Comparison of ENCODE assay signal across 11 cellular contexts in genomic region chr1:109501644-109502367, GRCh38. TPM values are rescaled to one million over a fixed set of nuclear protein-coding genes. Genes with fewer than 3 reads are reported as not detected.
A peak's percentile ranks its signal among the peaks of the same experiment; 100 is the strongest.
DNase-seq lines count a peak whose midpoint lies in the region; ATAC-seq and TF ChIP-seq lines count a peak whose summit lies in the region.
"Had no signal": no experiment of that assay in that cellular context is flagged by ENCODE, and none has a peak within 500 bp of the region (broad histone marks: within the 10 kb centered on the region; RNA-seq: fewer than 3 reads in every experiment).

No MANE protein-coding gene starts in this region.

- DNase-seq in KBM-7 (peak; percentile 44), hepatocyte (ENCODE audit: low spot score) (no peak), psoas muscle (no peak)
- DNase-seq in naive thymus-derived CD8-positive, alpha-beta T cell, result peak in 1 of 10 donors; percentile 23
- DNase-seq: Karpas-422 had no signal

- no peaks in the 10 kb centered on the region for H3K9me3 ChIP-seq in BLaER1 treated with 17β-estradiol and CSF1 and Interleukin-3, amounts not matched to agents 10 nM and 100 nM (replicated peaks in 1 of 11)
- H3K9me3 ChIP-seq in hepatocyte (ENCODE audit: low read depth) (no peaks in the 10 kb centered on the region), psoas muscle (no peaks in the 10 kb centered on the region)

- no peaks in the 10 kb centered on the region for H3K9me3 Mint-ChIP-seq in activated naive CD8-positive, alpha-beta T cell (ENCODE audit: low read depth)
- peaks cover 0 to 11% (median 0%) of the 10 kb centered on the region in 9 donors for H3K9me3 Mint-ChIP-seq in naive thymus-derived CD8-positive, alpha-beta T cell

- peak overlapping the region in 1 of 10 experiments; percentile 22; a peak in 4 of 20 replicates for H3K4me3 ChIP-seq in BLaER1 treated with 17β-estradiol and CSF1 and Interleukin-3, amounts not matched to agents 10 nM and 100 nM
- H3K4me3 ChIP-seq in hepatocyte (no peak overlapping the region), psoas muscle (no peak overlapping the region)
- H3K4me3 ChIP-seq: GM23248 had no signal

- POLR2A ChIA-PET in naive thymus-derived CD8-positive, alpha-beta T cell (lab: Charles Lee), result interaction anchor here (0.6 to 22.6 kb wide), 10 partner anchors 5 to 837 kb away, joined by 3 to 462 read pairs (median 8); partner anchors contain the start of genes AMIGO1, ATXN7L2, CYB561D1 and GNAI3

- peaks cover 96% of the 10 kb centered on the region for H3K4me1 Mint-ChIP-seq in activated naive CD8-positive, alpha-beta T cell (ENCODE audit: low read depth)
- peaks cover 38 to 93% (median 91%) of the 10 kb centered on the region in 4 donors for H3K4me1 Mint-ChIP-seq in naive thymus-derived CD8-positive, alpha-beta T cell

- no peaks in the 10 kb centered on the region for H3K27me3 Mint-ChIP-seq in activated naive CD8-positive, alpha-beta T cell
- no peaks in the 10 kb centered on the region for H3K27me3 Mint-ChIP-seq in naive thymus-derived CD8-positive, alpha-beta T cell

- H3K9me2 ChIP-seq in hepatocyte (replicated peaks; ENCODE audit: insufficient read depth), result no peaks in the 10 kb centered on the region

- intact Hi-C loops in psoas muscle (cut with DNase I), result no loop called here

- peak overlapping the region; percentile 79 for H3K27ac Mint-ChIP-seq in activated naive CD8-positive, alpha-beta T cell
- H3K27ac Mint-ChIP-seq in naive thymus-derived CD8-positive, alpha-beta T cell, result peak overlapping the region; percentile 93 to 99 (median 98)

- no peaks in the 10 kb centered on the region for H3K27me3 ChIP-seq in BLaER1 treated with 17β-estradiol and CSF1 and Interleukin-3, amounts not matched to agents 10 nM and 100 nM
- H3K27me3 ChIP-seq in hepatocyte (no peaks in the 10 kb centered on the region), psoas muscle (ENCODE audit: insufficient read depth in 3 of 3, low read length in 2 of 3) (no peaks in the 10 kb centered on the region)

- WGBS in hepatocyte (ENCODE audit: low lambda C conversion rate, missing lambda C conversion rate), result 87% methylated on average over 5 of the region's 5 CpGs
- 68 to 79% (median 72%) methylated on average over 5 of the region's 5 CpGs for WGBS in psoas muscle, 3 donors

- peaks cover 3% of the 10 kb centered on the region for H3K79me2 ChIP-seq in hepatocyte

- peak overlapping the region; percentile 81 for H3K4me3 Mint-ChIP-seq in activated naive CD8-positive, alpha-beta T cell
- H3K4me3 Mint-ChIP-seq in naive thymus-derived CD8-positive, alpha-beta T cell, result peak overlapping the region; percentile 83 to 96 (median 89)

- no peaks in the 10 kb centered on the region for H3K36me3 Mint-ChIP-seq in activated naive CD8-positive, alpha-beta T cell
- H3K36me3 Mint-ChIP-seq in naive thymus-derived CD8-positive, alpha-beta T cell, result peaks cover 0 to 30% (median 18%) of the 10 kb centered on the region in 3 donors

- peak overlapping the region; percentile 64 to 93 (median 83) for H3K4me2 ChIP-seq in BLaER1 treated with 17β-estradiol and CSF1 and Interleukin-3, amounts not matched to agents 10 nM and 100 nM
- no peak overlapping the region for H3K4me2 ChIP-seq in hepatocyte

- H2AFZ ChIP-seq in hepatocyte, result no peak overlapping the region
- H2AFZ ChIP-seq: GM23248 had no signal

- TF ChIP-seq CTCF in hepatocyte (IDR thresholded peaks at IDR 0.05; ENCODE audit: poor library complexity), result no peak
- no peak for TF ChIP-seq CTCF in psoas muscle (IDR thresholded peaks at IDR 0.05)

- in situ Hi-C loops in KBM-7 (cut with MboI; ENCODE audit: low pct_unique_long_range_greater_than_20kb, low sequenced_read_pairs), result no loop called here

- H3K9ac ChIP-seq in BLaER1 treated with 17β-estradiol and CSF1 and Interleukin-3, amounts not matched to agents 10 nM and 100 nM, result peak overlapping the region in 5 of 11 experiments; percentile 0 to 45 (median 40); a peak in 10 of 22 replicates
- H3K9ac ChIP-seq: GM23248 had no signal

- H4K20me1 ChIP-seq in BLaER1 treated with 17β-estradiol and CSF1 and Interleukin-3, amounts not matched to agents 10 nM and 100 nM, result peaks cover 7 to 54% (median 51%) of the 10 kb centered on the region in 11 experiments; a peak in 20 of 22 replicates
- H4K20me1 ChIP-seq in hepatocyte (ENCODE audit: insufficient read depth, poor library complexity, severe bottlenecking), result no peaks in the 10 kb centered on the region

- peak overlapping the region in 8 of 11 experiments; percentile 12 to 62 (median 48); a peak in 14 of 22 replicates for H3K27ac ChIP-seq in BLaER1 treated with 17β-estradiol and CSF1 and Interleukin-3, amounts not matched to agents 10 nM and 100 nM
- no peak overlapping the region for H3K27ac ChIP-seq in hepatocyte
- H3K27ac ChIP-seq in psoas muscle, result no peak overlapping the region
- H3K27ac ChIP-seq: GM23248 had no signal

- peaks cover 63 to 81% (median 72%) of the 10 kb centered on the region in 10 experiments for H3K4me1 ChIP-seq in BLaER1 treated with 17β-estradiol and CSF1 and Interleukin-3, amounts not matched to agents 10 nM and 100 nM
- H3K4me1 ChIP-seq in hepatocyte (ENCODE audit: insufficient read depth) (no peaks in the 10 kb centered on the region), psoas muscle (peaks cover 30% of the 10 kb centered on the region)

- H3K36me3 ChIP-seq in BLaER1 treated with 17β-estradiol and CSF1 and Interleukin-3, amounts not matched to agents 10 nM and 100 nM, result peaks cover 18 to 42% (median 32%) of the 10 kb centered on the region in 11 experiments
- no peaks in the 10 kb centered on the region for H3K36me3 ChIP-seq in hepatocyte (replicated peaks; ENCODE audit: insufficient read depth, low read depth)
- H3K36me3 ChIP-seq in psoas muscle (ENCODE audit: insufficient read depth in 1 of 2, low read depth in 1 of 2), result peaks cover 0 to 40% of the 10 kb centered on the region in 2 donors

- ATAC-seq in naive thymus-derived CD8-positive, alpha-beta T cell, result peak; percentile 4 to 19
- ATAC-seq in psoas muscle (no peak), GM21529 (IDR thresholded peaks at IDR 0.05; ENCODE audit: unreplicated experiment) (no peak), HG03280 (IDR thresholded peaks at IDR 0.05; ENCODE audit: unreplicated experiment) (no peak)

RNA-seq across cellular contexts. Expression of gene AMIGO1, which starts 7.7 kb away (rescaled TPM):
- total RNA-seq in naive thymus-derived CD8-positive, alpha-beta T cell, result 10 to 100 TPM; 32.8 to 33.3 TPM
- 10 to 100 TPM; 17.8 to 42.2 (median 25.4) TPM for polyA plus RNA-seq in naive thymus-derived CD8-positive, alpha-beta T cell
- 4.1 and 4.4 TPM in 2 replicates for total RNA-seq in hepatocyte
- 2.0 and 2.6 TPM in 2 replicates for polyA plus RNA-seq in hepatocyte
- 10 to 100 TPM in 3 of 4 donors, 1 to 10 TPM in 1; 8.7 to 16.6 (median 11.4) TPM for total RNA-seq in psoas muscle
- 10 to 100 TPM in 1 of 3 donors, 1 to 10 TPM in 2; 3.1 to 16.0 (median 8.0) TPM for polyA plus RNA-seq in psoas muscle

RNA-seq across cellular contexts. Expression of gene CYB561D1, which starts 7.9 kb away (rescaled TPM):
- 10 to 100 TPM; 29.5 to 33.6 TPM for total RNA-seq in naive thymus-derived CD8-positive, alpha-beta T cell
- polyA plus RNA-seq in naive thymus-derived CD8-positive, alpha-beta T cell, result 10 to 100 TPM; 12.4 to 20.2 (median 13.9) TPM
- total RNA-seq in hepatocyte (6.0 and 6.5 TPM in 2 replicates), psoas muscle (1 to 10 TPM; 2.4 to 4.0 (median 3.7) TPM)
- polyA plus RNA-seq in hepatocyte (4.8 and 5.2 TPM in 2 replicates), psoas muscle (10 to 100 TPM in 1 of 3 donors, 1 to 10 TPM in 2; 1.8 to 15.0 (median 3.5) TPM)

RNA-seq across cellular contexts. Expression of gene ATXN7L2, which starts 18.1 kb away (rescaled TPM):
- total RNA-seq in naive thymus-derived CD8-positive, alpha-beta T cell, result 10 to 100 TPM; 12.7 to 14.1 TPM
- polyA plus RNA-seq in naive thymus-derived CD8-positive, alpha-beta T cell, result 10 to 100 TPM in 1 of 3 donors, 1 to 10 TPM in 2; 4.3 to 10.7 (median 8.6) TPM
- total RNA-seq in hepatocyte (5.1 and 6.6 TPM in 2 replicates), psoas muscle (10 to 100 TPM in 1 of 4 donors, 1 to 10 TPM in 3; 4.4 to 14.1 (median 8.4) TPM)
- polyA plus RNA-seq in hepatocyte (5.3 and 9.3 TPM in 2 replicates), psoas muscle (1 to 10 TPM; 5.1 to 5.2 (median 5.1) TPM)

RNA-seq across cellular contexts. Expression of gene SYPL2, which starts 35.5 kb away (rescaled TPM):
- total RNA-seq in naive thymus-derived CD8-positive, alpha-beta T cell, result not detected
- under 1 TPM in 1 of 3 donors, not detected in 2; 0.22 TPM for polyA plus RNA-seq in naive thymus-derived CD8-positive, alpha-beta T cell
- total RNA-seq in hepatocyte, result 2.0 and 2.1 TPM in 2 replicates
- polyA plus RNA-seq in hepatocyte, result 3.0 TPM in 2 replicates
- total RNA-seq in psoas muscle, result 100 to 1,000 TPM; 125 to 203 (median 163) TPM
- polyA plus RNA-seq in psoas muscle, result 10 to 100 TPM; 35.3 to 67.8 (median 66.2) TPM

RNA-seq across cellular contexts. Expression of gene GPR61, which starts 37.9 kb away (rescaled TPM):
- total RNA-seq in naive thymus-derived CD8-positive, alpha-beta T cell, result 1 to 10 TPM; 1.0 to 1.2 TPM
- polyA plus RNA-seq in naive thymus-derived CD8-positive, alpha-beta T cell, result 1 to 10 TPM in 1 of 3 donors, under 1 TPM in 1, not detected in 1; 0.71 to 1.1 TPM
- total RNA-seq in hepatocyte (0.50 TPM in 1 of 2 replicates, not detected in the other), psoas muscle (1 to 10 TPM in 1 of 4 donors, under 1 TPM in 1, not detected in 2; 0.18 to 1.4 TPM)
- polyA plus RNA-seq in hepatocyte (0.88 and 1.1 TPM in 2 replicates), psoas muscle (under 1 TPM in 1 of 3 donors, not detected in 2; 0.10 TPM)
- total RNA-seq: GM23248, omental fat pad had no signal
- polyA plus RNA-seq: GM23248 had no signal

Comparison
In these comparisons a context has a peak if more than half of its experiments do, and no peak if none do; other contexts are left out.
1. H3K27ac ChIP-seq: peak in BLaER1 treated with 17β-estradiol and CSF1 and Interleukin-3, amounts not matched to agents 10 nM and 100 nM (8 of 11); none in hepatocyte (single experiment) and psoas muscle (single experiment).
2. ATAC-seq: peak in naive thymus-derived CD8-positive, alpha-beta T cell (2 of 2); none in psoas muscle (0 of 4), GM21529 (single experiment) and HG03280 (single experiment).